ENCODE assay signal across 7 cellular contexts in genomic region chr2:32008811-32009478, GRCh38. TPM values are rescaled to one million over a fixed set of nuclear protein-coding genes. Genes with fewer than 3 reads are reported as not detected.
DNase-seq lines count a peak whose midpoint lies in the region; ATAC-seq and TF ChIP-seq lines count a peak whose summit lies in the region.

No MANE protein-coding gene starts in this region.

- peak overlapping the region; percentile 69 for H2AFZ ChIP-seq in hepatocyte

- H3K27me3 Mint-ChIP-seq in activated T-helper 2 cell treated with anti-CD3 and anti-CD28 coated beads, Interferon-gamma antibody, Interleukin-2, Interleukin-4, amounts not matched to agents 10 μg/mL and 5 μg/mL and 100 μg/mL, durations not matched to agents 14 hours and 24 hours and 36 hours (ENCODE audit: low read depth) = no peaks in the 10 kb centered on the region

- 3% methylated on average over 9 of the region's 9 CpGs for WGBS in hepatocyte (ENCODE audit: low lambda C conversion rate, missing lambda C conversion rate)

- peak overlapping the region; percentile 94 for H3K4me3 Mint-ChIP-seq in activated T-helper 2 cell treated with anti-CD3 and anti-CD28 coated beads, Interferon-gamma antibody, Interleukin-2, Interleukin-4, amounts not matched to agents 10 μg/mL and 5 μg/mL and 100 μg/mL, durations not matched to agents 14 hours and 24 hours and 36 hours (ENCODE audit: low read depth)

- no peaks in the 10 kb centered on the region for H3K9me3 Mint-ChIP-seq in activated T-helper 2 cell treated with anti-CD3 and anti-CD28 coated beads, Interferon-gamma antibody, Interleukin-2, Interleukin-4, amounts not matched to agents 10 μg/mL and 5 μg/mL and 100 μg/mL, durations not matched to agents 14 hours and 24 hours and 36 hours

- no peaks in the 10 kb centered on the region for H3K27me3 ChIP-seq in hepatocyte

- peaks cover 51% of the 10 kb centered on the region for H4K20me1 ChIP-seq in hepatocyte (ENCODE audit: insufficient read depth, poor library complexity, severe bottlenecking)

- H3K4me1 Mint-ChIP-seq in activated T-helper 2 cell treated with anti-CD3 and anti-CD28 coated beads, Interferon-gamma antibody, Interleukin-2, Interleukin-4, amounts not matched to agents 10 μg/mL and 5 μg/mL and 100 μg/mL, durations not matched to agents 14 hours and 24 hours and 36 hours (ENCODE audit: low read depth) = peaks cover 44% of the 10 kb centered on the region

- peak overlapping the region; percentile 95 for H3K27ac ChIP-seq in hepatocyte

- TF ChIP-seq CTCF in hepatocyte (IDR thresholded peaks at IDR 0.05; ENCODE audit: poor library complexity) = no peak

- H3K9me3 ChIP-seq in hepatocyte (ENCODE audit: low read depth) = no peaks in the 10 kb centered on the region

- intact Hi-C loops in activated T-helper 2 cell treated with anti-CD3 and anti-CD28 coated beads, Interferon-gamma antibody, Interleukin-2, Interleukin-4, amounts not matched to agents 10 μg/mL and 5 μg/mL and 100 μg/mL, durations not matched to agents 14 hours and 24 hours and 36 hours (cut with micrococcal nuclease) = loop anchor here (5.0 kb wide), 1 partner anchor 57 kb away; no protein-coding TSS in a partner anchor

- no peaks in the 10 kb centered on the region for H3K9me2 ChIP-seq in hepatocyte (replicated peaks; ENCODE audit: insufficient read depth)

- H3K36me3 ChIP-seq in hepatocyte (replicated peaks; ENCODE audit: insufficient read depth, low read depth) = no peaks in the 10 kb centered on the region

- H3K4me3 ChIP-seq in hepatocyte (peak overlapping the region; percentile 97), skeletal muscle cell (ENCODE audit: low read depth, low read length) (peak overlapping the region; percentile 90)

- H3K27ac Mint-ChIP-seq in activated T-helper 2 cell treated with anti-CD3 and anti-CD28 coated beads, Interferon-gamma antibody, Interleukin-2, Interleukin-4, amounts not matched to agents 10 μg/mL and 5 μg/mL and 100 μg/mL, durations not matched to agents 14 hours and 24 hours and 36 hours = peak overlapping the region; percentile 79

- no peak for ATAC-seq in GM18909 (IDR thresholded peaks at IDR 0.05; ENCODE audit: poor library complexity, unreplicated experiment)
- ATAC-seq in GM18511 (IDR thresholded peaks at IDR 0.05; ENCODE audit: unreplicated experiment) = no peak

- H3K36me3 Mint-ChIP-seq in activated T-helper 2 cell treated with anti-CD3 and anti-CD28 coated beads, Interferon-gamma antibody, Interleukin-2, Interleukin-4, amounts not matched to agents 10 μg/mL and 5 μg/mL and 100 μg/mL, durations not matched to agents 14 hours and 24 hours and 36 hours (ENCODE audit: low read depth) = peaks cover 26% of the 10 kb centered on the region

- peak overlapping the region; percentile 85 for H3K4me2 ChIP-seq in hepatocyte

- H3K79me2 ChIP-seq in hepatocyte = peaks cover 57% of the 10 kb centered on the region

- H3K4me1 ChIP-seq in hepatocyte (ENCODE audit: insufficient read depth) = peaks cover 20% of the 10 kb centered on the region

- DNase-seq in EH (ENCODE audit: low read depth) (peak; percentile 50), HuH-7.5 (ENCODE audit: low spot score) (peak; percentile 24), hepatocyte (ENCODE audit: low spot score) (peak; percentile 43), skeletal muscle cell (ENCODE audit: low read depth) (peak; percentile 8)
- no peak for DNase-seq in activated T-helper 2 cell treated with anti-CD3 and anti-CD28 coated beads, Interferon-gamma antibody, Interleukin-2, Interleukin-4, amounts not matched to agents 10 μg/mL and 5 μg/mL and 100 μg/mL, durations not matched to agents 14 hours and 24 hours and 36 hours (ENCODE audit: low spot score)

RNA-seq across cellular contexts. Expression of gene MEMO1, which starts 1.9 kb away (rescaled TPM):
- 63.7 and 64.8 TPM in 2 replicates for total RNA-seq in activated T-helper 2 cell treated with anti-CD3 and anti-CD28 coated beads, Interferon-gamma antibody, Interleukin-2, Interleukin-4, amounts not matched to agents 10 μg/mL and 5 μg/mL and 100 μg/mL, durations not matched to agents 14 hours and 24 hours and 36 hours
- 26.0 and 58.8 TPM in 2 replicates for total RNA-seq in hepatocyte
- polyA plus RNA-seq in hepatocyte = 35.1 and 43.9 TPM in 2 replicates

RNA-seq across cellular contexts. Expression of gene DPY30, which starts 30.7 kb away (rescaled TPM):
- 72.1 and 77.1 TPM in 2 replicates for total RNA-seq in activated T-helper 2 cell treated with anti-CD3 and anti-CD28 coated beads, Interferon-gamma antibody, Interleukin-2, Interleukin-4, amounts not matched to agents 10 μg/mL and 5 μg/mL and 100 μg/mL, durations not matched to agents 14 hours and 24 hours and 36 hours
- 108 and 120 TPM in 2 replicates for total RNA-seq in hepatocyte
- 117 and 121 TPM in 2 replicates for polyA plus RNA-seq in hepatocyte

RNA-seq across cellular contexts. Expression of gene SPAST, which starts 54.4 kb away (rescaled TPM):
- 18.4 and 18.5 TPM in 2 replicates for total RNA-seq in activated T-helper 2 cell treated with anti-CD3 and anti-CD28 coated beads, Interferon-gamma antibody, Interleukin-2, Interleukin-4, amounts not matched to agents 10 μg/mL and 5 μg/mL and 100 μg/mL, durations not matched to agents 14 hours and 24 hours and 36 hours
- 31.1 and 32.4 TPM in 2 replicates for total RNA-seq in hepatocyte
- 8.9 and 9.0 TPM in 2 replicates for polyA plus RNA-seq in hepatocyte
